In genomic region chr16:11495066-11495407, GRCh38 we compare ENCODE assay signal across 10 cellular contexts.
A peak's percentile ranks its signal among the peaks of the same experiment; 100 is the strongest.
DNase-seq lines count a peak whose midpoint lies in the region; ATAC-seq, FAIRE-seq and TF ChIP-seq lines count a peak whose summit lies in the region.
"Had no signal": no experiment of that assay in that cellular context is flagged by ENCODE, and none has a peak within 500 bp of the region (broad histone marks: within the 10 kb centered on the region; RNA-seq: fewer than 3 reads in every experiment).

No MANE protein-coding gene starts in this region.

- 77 to 81% methylated on average over 5 of the region's 5 CpGs for WGBS in upper lobe of left lung, 2 donors

- H4K20me1 ChIP-seq in HCT116 (ENCODE audit: insufficient read depth) (no peaks in the 10 kb centered on the region), osteoblast (ENCODE audit: insufficient read depth, low read length) (no peaks in the 10 kb centered on the region)

- TF ChIP-seq CTCF in C4-2B (conservative IDR thresholded peaks at IDR 0.05) (no peak), HCT116 (IDR thresholded peaks at IDR 0.05 in 2 of 3, conservative IDR thresholded peaks at IDR 0.05 in 1 of 3; ENCODE audit: borderline replicate concordance in 1 of 3, insufficient read depth in 1 of 3, low read depth in 2 of 3, low read length in 2 of 3) (no peak), WERI-Rb-1 (IDR thresholded peaks at IDR 0.05; ENCODE audit: low read depth, low read length) (no peak), osteoblast (IDR thresholded peaks at IDR 0.05; ENCODE audit: extremely low read depth, low read depth, low read length) (no peak), upper lobe of left lung (IDR thresholded peaks at IDR 0.05) (no peak)

- H3K36me3 ChIP-seq in HCT116 (ENCODE audit: control insufficient read depth in 1 of 2, insufficient read depth in 2 of 2, low read length in 2 of 2) = no peaks in the 10 kb centered on the region
- H3K36me3 ChIP-seq in WERI-Rb-1 = no peaks in the 10 kb centered on the region
- no peaks in the 10 kb centered on the region for H3K36me3 ChIP-seq in osteoblast (ENCODE audit: insufficient read depth, low read length)
- H3K36me3 ChIP-seq in upper lobe of left lung = no peaks in the 10 kb centered on the region
- H3K36me3 ChIP-seq: prostate gland had no signal

- H3K4me1 ChIP-seq in HCT116 (ENCODE audit: control insufficient read depth in 1 of 2, insufficient read depth in 2 of 2, low read length in 2 of 2) (peaks cover 46 to 66% of the 10 kb centered on the region in 2 experiments), osteoblast (ENCODE audit: insufficient read depth, low read length) (peaks cover 33% of the 10 kb centered on the region), upper lobe of left lung (peaks cover 21 to 33% (median 25%) of the 10 kb centered on the region in 4 donors)

- peak overlapping the region; percentile 69 for H3K27ac ChIP-seq in C4-2B
- peak overlapping the region; percentile 87 for H3K27ac ChIP-seq in HCT116 (ENCODE audit: low read depth, low read length)
- H3K27ac ChIP-seq in WERI-Rb-1 = peak overlapping the region; percentile 45
- H3K27ac ChIP-seq in osteoblast (ENCODE audit: low read depth, low read length) = peak overlapping the region; percentile 57
- H3K27ac ChIP-seq in upper lobe of left lung = peak overlapping the region in 1 of 4 donors; percentile 20

- H2AFZ ChIP-seq in HCT116 (ENCODE audit: low read depth, low read length, poor library complexity, severe bottlenecking) (peak overlapping the region; percentile 19), osteoblast (ENCODE audit: low read length) (peak overlapping the region; percentile 60)

- H3K4me3 ChIP-seq in HCT116 (replicated peaks in 1 of 2; ENCODE audit: low read depth in 1 of 2, low read length in 2 of 2) = no peak overlapping the region
- H3K4me3 ChIP-seq in WERI-Rb-1 (ENCODE audit: low read depth, low read length) = no peak overlapping the region
- no peak overlapping the region for H3K4me3 ChIP-seq in osteoblast (ENCODE audit: insufficient read depth, low read length)
- H3K4me3 ChIP-seq in upper lobe of left lung = no peak overlapping the region
- H3K4me3 ChIP-seq: prostate gland had no signal

- POLR2A ChIA-PET in HCT116 (lab: Charles Lee) = interaction anchor here (0.6 kb wide), 1 partner anchor 336 kb away, joined by 3 read pairs; no protein-coding TSS in a partner anchor

- ATAC-seq in HCT116 = no peak
- ATAC-seq in upper lobe of left lung (ENCODE audit: low FRiP score in 2 of 2) = no peak
- ATAC-seq in GM18907 (IDR thresholded peaks at IDR 0.05; ENCODE audit: unreplicated experiment) = no peak

- no peaks in the 10 kb centered on the region for H3K9me2 ChIP-seq in HCT116 (ENCODE audit: insufficient read depth)

- TF ChIP-seq EP300 in upper lobe of left lung (IDR thresholded peaks at IDR 0.05) = no peak

- H3K9ac ChIP-seq in HCT116 (ENCODE audit: low read length) = peak overlapping the region; percentile 32

- CTCF ChIA-PET in HCT116 (lab: Charles Lee) = no interaction called here

- H3K4me2 ChIP-seq in HCT116 (ENCODE audit: low read length) = peak overlapping the region; percentile 33
- no peak overlapping the region for H3K4me2 ChIP-seq in osteoblast (ENCODE audit: insufficient read depth, low read length)

- no peak for FAIRE-seq in GM19239 (lab: Jason Lieb, UNC)

- TF ChIP-seq RAD21 in HCT116 (IDR thresholded peaks at IDR 0.05; ENCODE audit: low read depth) = no peak

- no peak for DNase-seq in HCT116 (ENCODE audit: low read depth, low spot score)
- DNase-seq in WERI-Rb-1 = no peak
- peak; percentile 65 for DNase-seq in osteoblast (ENCODE audit: insufficient read length, low spot score, missing footprints)
- no peak for DNase-seq in upper lobe of left lung
- no peak for DNase-seq in GM19239 (ENCODE audit: insufficient read length, low spot score)
- DNase-seq: NCI-H2227 treated with DMSO at 0.1 percent for 48 hours; stimulated activated CD4-positive, alpha-beta T cell treated with anti-CD3 and anti-CD28 coated beads, Interleukin-4, amount 100 ng/mL, for 4 hours had no signal

- no peak for TF ChIP-seq POLR2A in HCT116 (IDR thresholded peaks at IDR 0.05; ENCODE audit: borderline replicate concordance, extremely low read depth, insufficient read depth, insufficient read length)
- no peak for TF ChIP-seq POLR2A in upper lobe of left lung (IDR thresholded peaks at IDR 0.05)

- no TSS peak for BruUV-seq in HCT116 (replicated peaks; lab: Mats Ljungman, UMichigan)

- H3K27me3 ChIP-seq in HCT116 (ENCODE audit: insufficient read depth, low read length) (no peaks in the 10 kb centered on the region), WERI-Rb-1 (ENCODE audit: insufficient read depth, low read depth, severe bottlenecking) (no peaks in the 10 kb centered on the region), osteoblast (ENCODE audit: insufficient read depth, low read length) (no peaks in the 10 kb centered on the region), upper lobe of left lung (no peaks in the 10 kb centered on the region)

- H3K79me2 ChIP-seq in HCT116 (ENCODE audit: insufficient read depth, low read length) (no peaks in the 10 kb centered on the region), osteoblast (ENCODE audit: insufficient read depth, low read length) (no peaks in the 10 kb centered on the region)

- RAD21 ChIA-PET in HCT116 (lab: Charles Lee; ENCODE audit: low non-redundant PET in 1 of 2, low total read pairs in 2 of 2, uncharacterized antibody in 2 of 2, unreplicated experiment in 2 of 2) = no interaction called here

- no peaks in the 10 kb centered on the region for H3K9me3 ChIP-seq in HCT116 (ENCODE audit: control insufficient read depth in 1 of 2, insufficient read depth in 1 of 2, low read depth in 1 of 2, low read length in 2 of 2)
- H3K9me3 ChIP-seq in WERI-Rb-1 (ENCODE audit: severe bottlenecking) = peaks cover 6% of the 10 kb centered on the region
- no peaks in the 10 kb centered on the region for H3K9me3 ChIP-seq in osteoblast (ENCODE audit: low read depth, low read length)
- H3K9me3 ChIP-seq in upper lobe of left lung = peaks cover 0 to 3% (median 0%) of the 10 kb centered on the region in 4 donors
- H3K9me3 ChIP-seq: prostate gland had no signal

- intact Hi-C loops in HCT116 (cut with micrococcal nuclease) = no loop called here

TF ChIP-seq in HCT116, 20 proteins besides CTCF, POLR2A, EP300 and RAD21:
- TF ChIP-seq YY1 (IDR thresholded peaks at IDR 0.05; ENCODE audit: extremely low read depth, insufficient replicate concordance, low read depth, low read length) = no peak
- no peak for TF ChIP-seq ATF3 (IDR thresholded peaks at IDR 0.05)
TF ChIP-seq in HCT116: peak in this region for 0.
